ENCODE assay signal across 8 cellular contexts in genomic region chr19:42386974-42387707, GRCh38. TPM values are rescaled to one million over a fixed set of nuclear protein-coding genes. Genes with fewer than 3 reads are reported as not detected.
A peak's percentile ranks its signal among the peaks of the same experiment; 100 is the strongest.
DNase-seq lines count a peak whose midpoint lies in the region; ATAC-seq and TF ChIP-seq lines count a peak whose summit lies in the region.

No MANE protein-coding gene starts in this region.

- H3K27me3 Mint-ChIP-seq in activated naive CD8-positive, alpha-beta T cell treated with anti-CD3 and anti-CD28 coated beads, Interleukin-2, amount 10 ng/mL, durations not matched to agents 7 days and 5 days: peaks cover 31% of the 10 kb centered on the region

- peak; percentile 92 for ATAC-seq in activated naive CD8-positive, alpha-beta T cell treated with anti-CD3 and anti-CD28 coated beads, Interleukin-2, amount 10 ng/mL, durations not matched to agents 7 days and 5 days (ENCODE audit: low read depth)
- ATAC-seq in left ventricle myocardium superior (peak; percentile 83), sciatic nerve (peak; percentile 78), HG02870 (IDR thresholded peaks at IDR 0.05; ENCODE audit: unreplicated experiment) (no peak)

- H3K36me3 Mint-ChIP-seq in activated naive CD8-positive, alpha-beta T cell treated with anti-CD3 and anti-CD28 coated beads, Interleukin-2, amount 10 ng/mL, durations not matched to agents 7 days and 5 days: no peaks in the 10 kb centered on the region

- no peak overlapping the region for H3K4me3 ChIP-seq in GM12865 (ENCODE audit: low read depth, low read length)

- POLR2A ChIA-PET in activated naive CD8-positive, alpha-beta T cell treated with anti-CD3 and anti-CD28 coated beads, Interleukin-2, amount 10 ng/mL, durations not matched to agents 7 days and 5 days (lab: Charles Lee): interaction anchor here (0.7 kb wide), 1 partner anchor 213 kb away, joined by 6 read pairs; no protein-coding TSS in a partner anchor

- H3K4me3 Mint-ChIP-seq in activated naive CD8-positive, alpha-beta T cell treated with anti-CD3 and anti-CD28 coated beads, Interleukin-2, amount 10 ng/mL, durations not matched to agents 7 days and 5 days: peak overlapping the region; percentile 42

- H3K27ac Mint-ChIP-seq in activated naive CD8-positive, alpha-beta T cell treated with anti-CD3 and anti-CD28 coated beads, Interleukin-2, amount 10 ng/mL, durations not matched to agents 7 days and 5 days: no peak overlapping the region

- H3K9me3 Mint-ChIP-seq in activated naive CD8-positive, alpha-beta T cell treated with anti-CD3 and anti-CD28 coated beads, Interleukin-2, amount 10 ng/mL, durations not matched to agents 7 days and 5 days: no peaks in the 10 kb centered on the region

- intact Hi-C loops in left ventricle myocardium superior (cut with micrococcal nuclease): no loop called here
- intact Hi-C loops in sciatic nerve (cut with DNase I): no loop called here
- intact Hi-C loops in posterior vena cava (cut with DNase I): no loop called here

- peak; percentile 41 for TF ChIP-seq CTCF in GM12865 (IDR thresholded peaks at IDR 0.05; ENCODE audit: insufficient read depth, low read depth, low read length, missing control alignments)

- peaks cover 7% of the 10 kb centered on the region for H3K4me1 Mint-ChIP-seq in activated naive CD8-positive, alpha-beta T cell treated with anti-CD3 and anti-CD28 coated beads, Interleukin-2, amount 10 ng/mL, durations not matched to agents 7 days and 5 days

- peak; percentile 49 for DNase-seq in GM12865 (ENCODE audit: low read depth)
- peak; percentile 78 for DNase-seq in NAMALWA (ENCODE audit: low spot score)
- peak; percentile 47 to 78 for DNase-seq in SW 1271 (lab: John Stamatoyannopoulos, UW)
- peak; percentile 85 for DNase-seq in activated naive CD8-positive, alpha-beta T cell treated with anti-CD3 and anti-CD28 coated beads, Interleukin-2, amount 10 ng/mL, durations not matched to agents 7 days and 5 days
- DNase-seq in left ventricle myocardium superior: peak; percentile 74
- DNase-seq in sciatic nerve (ENCODE audit: low spot score): peak; percentile 75
- no peak for DNase-seq in posterior vena cava (ENCODE audit: low spot score)

RNA-seq across cellular contexts. Expression of gene CNFN, which starts 3.0 kb away (rescaled TPM):
- not detected for total RNA-seq in activated naive CD8-positive, alpha-beta T cell treated with anti-CD3 and anti-CD28 coated beads, Interleukin-2, amount 10 ng/mL, durations not matched to agents 7 days and 5 days
- total RNA-seq in left ventricle myocardium superior (0.55 TPM), sciatic nerve (0.76 TPM), posterior vena cava (under 1 TPM; 0.52 to 0.88 TPM)

RNA-seq across cellular contexts. Expression of gene LIPE, which starts 40.0 kb away (rescaled TPM):
- total RNA-seq in activated naive CD8-positive, alpha-beta T cell treated with anti-CD3 and anti-CD28 coated beads, Interleukin-2, amount 10 ng/mL, durations not matched to agents 7 days and 5 days: 10 to 100 TPM; 34.6 to 35.1 TPM
- 41.0 TPM for total RNA-seq in left ventricle myocardium superior
- total RNA-seq in sciatic nerve: 34.0 TPM
- 1 to 10 TPM; 4.4 to 6.7 TPM for total RNA-seq in posterior vena cava

RNA-seq across cellular contexts. Expression of gene CXCL17, which starts 55.6 kb away (rescaled TPM):
- total RNA-seq in activated naive CD8-positive, alpha-beta T cell treated with anti-CD3 and anti-CD28 coated beads, Interleukin-2, amount 10 ng/mL, durations not matched to agents 7 days and 5 days: not detected
- total RNA-seq in left ventricle myocardium superior (not detected), sciatic nerve (0.31 TPM), posterior vena cava (not detected)
